10 cellular contexts compared by ENCODE assay signal in genomic region chr12:113923251-113923650, GRCh38.
"Had no signal": no experiment of that assay in that cellular context is flagged by ENCODE, and none has a peak within 500 bp of the region (broad histone marks: within the 10 kb centered on the region; RNA-seq: fewer than 3 reads in every experiment).

No MANE protein-coding gene starts in this region.

- H3K4me1 Mint-ChIP-seq: IgD-negative memory B cell had no signal

- H3K9ac ChIP-seq: GM23248 had no signal

- H3K9me3 Mint-ChIP-seq: H9, IgD-negative memory B cell had no signal

- FAIRE-seq: H54, HepG2 had no signal

- H3K4me3 ChIP-seq: GM23248 had no signal

- H3K27me3 Mint-ChIP-seq: IgD-negative memory B cell had no signal

- H3K4me3 Mint-ChIP-seq: H9, IgD-negative memory B cell had no signal

- H3K27ac ChIP-seq: GM23248, HL-60 had no signal

- H2AFZ ChIP-seq: GM23248 had no signal

- H3K27ac Mint-ChIP-seq: H9, IgD-negative memory B cell had no signal

- DNase-seq: GM23248, GOT3, H9, HCEC 1CT, Kasumi-1, KG1 had no signal
